Comparison of ENCODE assay signal across 16 cellular contexts in genomic region chr10:103188853-103189252, GRCh38. TPM values are rescaled to one million over a fixed set of nuclear protein-coding genes. Genes with fewer than 3 reads are reported as not detected.
DNase-seq lines count a peak whose midpoint lies in the region; ATAC-seq and TF ChIP-seq lines count a peak whose summit lies in the region.
"Had no signal": no experiment of that assay in that cellular context is flagged by ENCODE, and none has a peak within 500 bp of the region (broad histone marks: within the 10 kb centered on the region; RNA-seq: fewer than 3 reads in every experiment).

No MANE protein-coding gene starts in this region.

- no peaks in the 10 kb centered on the region for H3K36me3 ChIP-seq in mammary epithelial cell (ENCODE audit: insufficient read depth, low read length)
- H3K36me3 ChIP-seq in vagina: no peaks in the 10 kb centered on the region
- H3K36me3 ChIP-seq in left lung: no peaks in the 10 kb centered on the region
- H3K36me3 ChIP-seq: right lobe of liver had no signal

- 30% methylated on average over 5 of the region's 6 CpGs for WGBS in mammary epithelial cell (ENCODE audit: low coverage, missing lambda C conversion rate)

- TF ChIP-seq CTCF in mammary epithelial cell (conservative IDR thresholded peaks at IDR 0.05 in 1 of 2, IDR thresholded peaks at IDR 0.05 in 1 of 2; ENCODE audit: extremely low read depth in 1 of 2, insufficient read depth in 1 of 2, low read depth in 1 of 2, low read length in 2 of 2) (no peak), vagina (IDR thresholded peaks at IDR 0.05) (no peak), left lung (IDR thresholded peaks at IDR 0.05) (no peak)

- no peaks in the 10 kb centered on the region for H4K20me1 ChIP-seq in mammary epithelial cell (ENCODE audit: insufficient read depth, low read length)

- H3K9me3 ChIP-seq in mammary epithelial cell (replicated peaks; ENCODE audit: insufficient read depth, low read length) (no peaks in the 10 kb centered on the region), vagina (no peaks in the 10 kb centered on the region), left lung (no peaks in the 10 kb centered on the region)
- H3K9me3 ChIP-seq: right lobe of liver had no signal

- dilution Hi-C loops in mammary epithelial cell (cut with HindIII; ENCODE audit: low sequenced_read_pairs): no loop called here

- intact Hi-C loops in mammary epithelial cell (cut with micrococcal nuclease) (no loop called here), vagina (cut with DNase I) (no loop called here), left lung (cut with DNase I) (no loop called here)
- intact Hi-C loops in activated T-helper 1 cell treated with anti-CD3 and anti-CD28 coated beads, Interleukin-12 subunit alpha, Interleukin-12 subunit beta, Interleukin-2, Interleukin-4 antibody, amounts not matched to agents 30 ng/mL and 10 ng/mL and 1 ng/mL, durations not matched to agents 14 hours and 24 hours and 36 hours (cut with micrococcal nuclease): no loop called here

- no peak for TF ChIP-seq POLR2A in vagina (IDR thresholded peaks at IDR 0.05)

- in situ Hi-C loops in mammary epithelial cell (cut with MboI; ENCODE audit: low sequenced_read_pairs in 2 of 2): no loop called here

- H3K9me3 Mint-ChIP-seq in activated naive CD8-positive, alpha-beta T cell (ENCODE audit: low read depth): no peaks in the 10 kb centered on the region
- no peaks in the 10 kb centered on the region for H3K9me3 Mint-ChIP-seq in activated naive CD8-positive, alpha-beta T cell treated with anti-CD3 and anti-CD28 coated beads for 36 hours
- no peaks in the 10 kb centered on the region for H3K9me3 Mint-ChIP-seq in naive thymus-derived CD8-positive, alpha-beta T cell
- H3K9me3 Mint-ChIP-seq in activated T-helper 1 cell treated with anti-CD3 and anti-CD28 coated beads, Interleukin-12 subunit alpha, Interleukin-12 subunit beta, Interleukin-2, Interleukin-4 antibody, amounts not matched to agents 30 ng/mL and 10 ng/mL and 1 ng/mL, durations not matched to agents 14 hours and 24 hours and 36 hours: no peaks in the 10 kb centered on the region
- H3K9me3 Mint-ChIP-seq: activated naive CD4-positive, alpha-beta T cell treated with anti-CD3 and anti-CD28 coated beads, Interleukin-2, amount 50 U/mL, for 72 hours; memory B cell had no signal

- POLR2A ChIA-PET in naive thymus-derived CD8-positive, alpha-beta T cell (lab: Charles Lee): no interaction called here

- ATAC-seq in naive thymus-derived CD8-positive, alpha-beta T cell: no peak
- ATAC-seq in HG02981 (IDR thresholded peaks at IDR 0.05; ENCODE audit: unreplicated experiment) (no peak), left lung (no peak)
- ATAC-seq: activated CD8-positive, alpha-beta T cell treated with anti-CD3 and anti-CD28 coated beads, Interleukin-2, amount 10 ng/mL, durations not matched to agents 7 days and 5 days; activated naive CD4-positive, alpha-beta T cell treated with anti-CD3 and anti-CD28 coated beads, Interleukin-2, amount 50 U/mL, for 72 hours; right lobe of liver had no signal

- H3K4me3 Mint-ChIP-seq in activated naive CD8-positive, alpha-beta T cell: peak overlapping the region; percentile 20
- no peak overlapping the region for H3K4me3 Mint-ChIP-seq in activated naive CD8-positive, alpha-beta T cell treated with anti-CD3 and anti-CD28 coated beads for 36 hours
- H3K4me3 Mint-ChIP-seq in naive thymus-derived CD8-positive, alpha-beta T cell: peak overlapping the region in 6 of 10 donors; percentile 22 to 64 (median 36)
- no peak overlapping the region for H3K4me3 Mint-ChIP-seq in activated T-helper 1 cell treated with anti-CD3 and anti-CD28 coated beads, Interleukin-12 subunit alpha, Interleukin-12 subunit beta, Interleukin-2, Interleukin-4 antibody, amounts not matched to agents 30 ng/mL and 10 ng/mL and 1 ng/mL, durations not matched to agents 14 hours and 24 hours and 36 hours
- H3K4me3 Mint-ChIP-seq: activated CD8-positive, alpha-beta T cell treated with anti-CD3 and anti-CD28 coated beads, Interleukin-2, amount 10 ng/mL, durations not matched to agents 7 days and 5 days; memory B cell had no signal

- CTCF ChIA-PET in mammary epithelial cell (lab: Charles Lee; ENCODE audit: low non-redundant PET): no interaction called here

- H3K27ac Mint-ChIP-seq in activated naive CD8-positive, alpha-beta T cell: no peak overlapping the region
- H3K27ac Mint-ChIP-seq in activated naive CD8-positive, alpha-beta T cell treated with anti-CD3 and anti-CD28 coated beads for 36 hours: no peak overlapping the region
- H3K27ac Mint-ChIP-seq in naive thymus-derived CD8-positive, alpha-beta T cell: no peak overlapping the region
- H3K27ac Mint-ChIP-seq in activated T-helper 1 cell treated with anti-CD3 and anti-CD28 coated beads, Interleukin-12 subunit alpha, Interleukin-12 subunit beta, Interleukin-2, Interleukin-4 antibody, amounts not matched to agents 30 ng/mL and 10 ng/mL and 1 ng/mL, durations not matched to agents 14 hours and 24 hours and 36 hours: no peak overlapping the region
- H3K27ac Mint-ChIP-seq: activated CD8-positive, alpha-beta T cell treated with anti-CD3 and anti-CD28 coated beads, Interleukin-2, amount 10 ng/mL, durations not matched to agents 7 days and 5 days; activated naive CD4-positive, alpha-beta T cell treated with anti-CD3 and anti-CD28 coated beads, Interleukin-2, amount 50 U/mL, for 72 hours; memory B cell had no signal

- DNase-seq in activated naive CD8-positive, alpha-beta T cell treated with anti-CD3 and anti-CD28 coated beads for 36 hours: no peak
- DNase-seq in mammary epithelial cell (no peak), vagina (ENCODE audit: extremely low spot score in 2 of 2) (no peak), left lung (no peak)
- no peak for DNase-seq in naive thymus-derived CD8-positive, alpha-beta T cell
- no peak for DNase-seq in activated T-helper 1 cell treated with anti-CD3 and anti-CD28 coated beads, Interleukin-12 subunit alpha, Interleukin-12 subunit beta, Interleukin-2, Interleukin-4 antibody, amounts not matched to agents 30 ng/mL and 10 ng/mL and 1 ng/mL, durations not matched to agents 14 hours and 24 hours and 36 hours (ENCODE audit: low spot score)
- DNase-seq: ACHN; activated CD8-positive, alpha-beta T cell treated with anti-CD3 and anti-CD28 coated beads, Interleukin-2, amount 10 ng/mL, durations not matched to agents 7 days and 5 days; right lobe of liver; RPMI8226 had no signal

- H3K36me3 Mint-ChIP-seq in activated naive CD8-positive, alpha-beta T cell: peaks cover 3% of the 10 kb centered on the region
- H3K36me3 Mint-ChIP-seq in activated naive CD8-positive, alpha-beta T cell treated with anti-CD3 and anti-CD28 coated beads for 36 hours: peaks cover 18% of the 10 kb centered on the region
- peaks cover 0 to 21% (median 3%) of the 10 kb centered on the region in 3 donors for H3K36me3 Mint-ChIP-seq in naive thymus-derived CD8-positive, alpha-beta T cell
- H3K36me3 Mint-ChIP-seq in activated T-helper 1 cell treated with anti-CD3 and anti-CD28 coated beads, Interleukin-12 subunit alpha, Interleukin-12 subunit beta, Interleukin-2, Interleukin-4 antibody, amounts not matched to agents 30 ng/mL and 10 ng/mL and 1 ng/mL, durations not matched to agents 14 hours and 24 hours and 36 hours (ENCODE audit: low read depth): peaks cover 16% of the 10 kb centered on the region

- H3K4me1 ChIP-seq in mammary epithelial cell (ENCODE audit: insufficient read depth, low read length): peaks cover 24% of the 10 kb centered on the region
- H3K4me1 ChIP-seq in vagina: peaks cover 81% of the 10 kb centered on the region
- peaks cover 34 to 87% of the 10 kb centered on the region in 2 donors for H3K4me1 ChIP-seq in left lung

- H3K4me3 ChIP-seq in mammary epithelial cell (replicated peaks in 1 of 3; ENCODE audit: insufficient read depth in 1 of 3, low read depth in 2 of 3, low read length in 3 of 3) (no peak overlapping the region), vagina (no peak overlapping the region), left lung (no peak overlapping the region)
- H3K4me3 ChIP-seq: right lobe of liver had no signal

- BruUV-seq in mammary epithelial cell (replicated peaks; lab: Mats Ljungman, UMichigan): no TSS peak

- peaks cover 88% of the 10 kb centered on the region for H3K79me2 ChIP-seq in mammary epithelial cell (ENCODE audit: insufficient read depth, low read length)

- H3K27me3 ChIP-seq in mammary epithelial cell (ENCODE audit: insufficient read depth, low read length): no peaks in the 10 kb centered on the region
- H3K27me3 ChIP-seq in vagina: no peaks in the 10 kb centered on the region
- H3K27me3 ChIP-seq in left lung: no peaks in the 10 kb centered on the region
- H3K27me3 ChIP-seq: right lobe of liver had no signal

- H2AFZ ChIP-seq in mammary epithelial cell (ENCODE audit: low read depth, low read length): no peak overlapping the region

- H3K4me2 ChIP-seq in mammary epithelial cell (ENCODE audit: insufficient read depth, low read depth, low read length): peak overlapping the region; percentile 42

- no peak overlapping the region for H3K9ac ChIP-seq in mammary epithelial cell (ENCODE audit: insufficient read depth, low read length)

- H3K27me3 Mint-ChIP-seq in activated naive CD8-positive, alpha-beta T cell: no peaks in the 10 kb centered on the region
- H3K27me3 Mint-ChIP-seq in activated naive CD8-positive, alpha-beta T cell treated with anti-CD3 and anti-CD28 coated beads for 36 hours: peaks cover 3% of the 10 kb centered on the region
- no peaks in the 10 kb centered on the region for H3K27me3 Mint-ChIP-seq in naive thymus-derived CD8-positive, alpha-beta T cell
- no peaks in the 10 kb centered on the region for H3K27me3 Mint-ChIP-seq in activated T-helper 1 cell treated with anti-CD3 and anti-CD28 coated beads, Interleukin-12 subunit alpha, Interleukin-12 subunit beta, Interleukin-2, Interleukin-4 antibody, amounts not matched to agents 30 ng/mL and 10 ng/mL and 1 ng/mL, durations not matched to agents 14 hours and 24 hours and 36 hours (ENCODE audit: insufficient read depth)
- H3K27me3 Mint-ChIP-seq: memory B cell had no signal

- H3K27ac ChIP-seq in mammary epithelial cell (ENCODE audit: insufficient read depth, low read depth, low read length) (no peak overlapping the region), vagina (peak overlapping the region; percentile 34), left lung (no peak overlapping the region)
- H3K27ac ChIP-seq: right lobe of liver had no signal

- peaks cover 61% of the 10 kb centered on the region for H3K4me1 Mint-ChIP-seq in activated naive CD8-positive, alpha-beta T cell (ENCODE audit: low read depth)
- peaks cover 59% of the 10 kb centered on the region for H3K4me1 Mint-ChIP-seq in activated naive CD8-positive, alpha-beta T cell treated with anti-CD3 and anti-CD28 coated beads for 36 hours
- H3K4me1 Mint-ChIP-seq in naive thymus-derived CD8-positive, alpha-beta T cell: peaks cover 32 to 78% (median 73%) of the 10 kb centered on the region in 4 donors
- peaks cover 44% of the 10 kb centered on the region for H3K4me1 Mint-ChIP-seq in activated T-helper 1 cell treated with anti-CD3 and anti-CD28 coated beads, Interleukin-12 subunit alpha, Interleukin-12 subunit beta, Interleukin-2, Interleukin-4 antibody, amounts not matched to agents 30 ng/mL and 10 ng/mL and 1 ng/mL, durations not matched to agents 14 hours and 24 hours and 36 hours (ENCODE audit: low read depth)

RNA-seq across cellular contexts. Expression of gene NT5C2, which starts 4.2 kb away (rescaled TPM):
- 10 to 100 TPM; 41.8 to 46.8 TPM for total RNA-seq in activated naive CD8-positive, alpha-beta T cell treated with anti-CD3 and anti-CD28 coated beads for 36 hours
- total RNA-seq in mammary epithelial cell (10 to 100 TPM; 53.2 to 62.4 TPM), vagina (71.2 TPM), left lung (100 to 1,000 TPM in 1 of 2 donors, 10 to 100 TPM in 1; 95.3 to 100 TPM)
- polyA plus RNA-seq in mammary epithelial cell: 31.4 TPM
- 29.7 TPM for polyA minus RNA-seq in mammary epithelial cell
- 10 to 100 TPM; 80.8 to 94.7 TPM for total RNA-seq in naive thymus-derived CD8-positive, alpha-beta T cell
- 10 to 100 TPM; 48.1 to 63.9 (median 58.3) TPM for polyA plus RNA-seq in naive thymus-derived CD8-positive, alpha-beta T cell
- total RNA-seq in activated T-helper 1 cell treated with anti-CD3 and anti-CD28 coated beads, Interleukin-12 subunit alpha, Interleukin-12 subunit beta, Interleukin-2, Interleukin-4 antibody, amounts not matched to agents 30 ng/mL and 10 ng/mL and 1 ng/mL, durations not matched to agents 14 hours and 24 hours and 36 hours: 52.0 and 56.5 TPM in 2 replicates

RNA-seq across cellular contexts. Expression of gene RPEL1, which starts 56.8 kb away (rescaled TPM):
- total RNA-seq in activated naive CD8-positive, alpha-beta T cell treated with anti-CD3 and anti-CD28 coated beads for 36 hours: under 1 TPM in 1 of 2 experiments, not detected in 1; 0.10 TPM
- total RNA-seq in mammary epithelial cell (under 1 TPM in 1 of 2 donors, not detected in 1; 0.17 TPM), vagina (not detected), left lung (under 1 TPM; 0.12 to 0.13 TPM)
- 0.12 TPM for polyA plus RNA-seq in mammary epithelial cell
- polyA minus RNA-seq in mammary epithelial cell: not detected
- not detected for total RNA-seq in naive thymus-derived CD8-positive, alpha-beta T cell
- polyA plus RNA-seq in naive thymus-derived CD8-positive, alpha-beta T cell: not detected
- total RNA-seq in activated T-helper 1 cell treated with anti-CD3 and anti-CD28 coated beads, Interleukin-12 subunit alpha, Interleukin-12 subunit beta, Interleukin-2, Interleukin-4 antibody, amounts not matched to agents 30 ng/mL and 10 ng/mL and 1 ng/mL, durations not matched to agents 14 hours and 24 hours and 36 hours: not detected in 2 replicates
- total RNA-seq: activated naive CD4-positive, alpha-beta T cell treated with anti-CD3 and anti-CD28 coated beads, Interleukin-2, amount 50 U/mL, for 72 hours; LHCN-M2; right lobe of liver; temporal lobe had no signal

Comparison
In these comparisons a context has a peak if more than half of its experiments do, and no peak if none do; other contexts are left out.
1. H3K4me3 Mint-ChIP-seq: peak in activated naive CD8-positive, alpha-beta T cell (single experiment) and naive thymus-derived CD8-positive, alpha-beta T cell (6 of 10); none in activated naive CD8-positive, alpha-beta T cell treated with anti-CD3 and anti-CD28 coated beads for 36 hours (single experiment) and activated T-helper 1 cell treated with anti-CD3 and anti-CD28 coated beads, Interleukin-12 subunit alpha, Interleukin-12 subunit beta, Interleukin-2, Interleukin-4 antibody, amounts not matched to agents 30 ng/mL and 10 ng/mL and 1 ng/mL, durations not matched to agents 14 hours and 24 hours and 36 hours (single experiment).